ENCODE assay signal across 21 cellular contexts in the genomic region with DNA sequence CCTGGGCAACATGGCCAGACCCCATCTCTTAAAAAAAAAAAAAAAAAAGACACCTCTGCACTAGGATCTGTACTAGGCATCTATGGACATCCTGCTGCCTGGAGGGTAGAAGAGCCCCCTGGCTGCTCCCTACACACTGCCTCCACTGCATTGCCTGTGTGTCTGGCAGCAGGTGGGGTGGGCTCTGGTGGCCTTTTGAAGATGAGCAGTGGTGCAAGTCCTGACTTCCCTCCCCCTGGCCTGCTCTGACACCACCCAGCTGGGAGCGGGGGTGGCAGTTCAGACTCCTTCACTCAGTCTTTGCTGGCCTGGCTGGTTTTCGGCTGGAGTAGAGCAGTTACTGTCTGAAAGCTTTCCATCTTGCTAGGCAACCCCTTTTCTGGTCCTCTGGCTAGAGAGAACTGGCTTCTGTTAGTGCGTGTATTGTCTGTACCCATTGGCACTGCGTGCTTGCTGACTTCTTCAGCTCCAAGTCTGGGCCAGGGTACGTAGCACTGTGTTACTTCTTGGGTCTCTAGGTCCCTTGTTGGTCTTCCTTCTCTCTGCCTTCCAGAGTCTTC. TPM values are rescaled to one million over a fixed set of nuclear protein-coding genes. Genes with fewer than 3 reads are reported as not detected.
A peak's percentile ranks its signal among the peaks of the same experiment; 100 is the strongest.
DNase-seq lines count a peak whose midpoint lies in the region; ATAC-seq, FAIRE-seq and TF ChIP-seq lines count a peak whose summit lies in the region.
"Had no signal": no experiment of that assay in that cellular context is flagged by ENCODE, and none has a peak within 500 bp of the region (broad histone marks: within the 10 kb centered on the region; RNA-seq: fewer than 3 reads in every experiment).

No MANE protein-coding gene starts in this region.

- no peaks in the 10 kb centered on the region for H3K9me3 Mint-ChIP-seq in chondrocyte (ENCODE audit: low read depth)
- no peaks in the 10 kb centered on the region for H3K9me3 Mint-ChIP-seq in nephron progenitor cell
- H3K9me3 Mint-ChIP-seq in natural killer cell, result no peaks in the 10 kb centered on the region

- H3K27me3 Mint-ChIP-seq in chondrocyte (ENCODE audit: low read depth), result no peaks in the 10 kb centered on the region
- H3K27me3 Mint-ChIP-seq in nephron progenitor cell (ENCODE audit: low read depth, poor library complexity), result no peaks in the 10 kb centered on the region
- H3K27me3 Mint-ChIP-seq in natural killer cell (ENCODE audit: low read depth in 2 of 2), result peaks cover 0 to 4% of the 10 kb centered on the region in 2 donors

- H3K27ac Mint-ChIP-seq in chondrocyte (ENCODE audit: unreplicated experiment) (no peak overlapping the region), nephron progenitor cell (peak overlapping the region; percentile 96), natural killer cell (no peak overlapping the region)

- H3K4me1 ChIP-seq in left ventricle myocardium inferior (peaks cover 37% of the 10 kb centered on the region), heart right ventricle (peaks cover 0 to 38% (median 9%) of the 10 kb centered on the region in 9 donors)
- H3K4me1 ChIP-seq: Caco-2 had no signal

- H3K27me3 ChIP-seq in left ventricle myocardium inferior (ENCODE audit: low read depth) (no peaks in the 10 kb centered on the region), heart right ventricle (no peaks in the 10 kb centered on the region)

- H3K36me3 ChIP-seq in left ventricle myocardium inferior, result no peaks in the 10 kb centered on the region
- H3K36me3 ChIP-seq in heart right ventricle, result no peaks in the 10 kb centered on the region

- no peak for FAIRE-seq in D721Med (lab: Jason Lieb, UNC)
- FAIRE-seq: A204.1, K562 had no signal

- DNase-seq in left ventricle myocardium inferior (no peak), heart right ventricle (no peak), chondrocyte (ENCODE audit: low spot score) (peak; percentile 61), nephron progenitor cell (no peak), NCI-H446 treated with DMSO at 0.1 percent for 48 hours (lab: John Stamatoyannopoulos, UW) (no peak), D721Med (ENCODE audit: insufficient read length, low spot score) (no peak), natural killer cell (no peak)
- DNase-seq: Caco-2; DMS53; MV-4-11; NCI-H1417; NCI-H187 treated with DMSO at 0.1 percent for 48 hours; NCI-H69; NK-92 treated with Interleukin-12 subunit alpha and Interleukin-12 subunit beta, amount 100 ng/mL, for 24 hours; OCI-M1; SHP77 treated with DMSO at 0.1 percent for 48 hours had no signal

- H3K9me3 ChIP-seq in left ventricle myocardium inferior (replicated peaks) (no peaks in the 10 kb centered on the region), heart right ventricle (no peaks in the 10 kb centered on the region)
- H3K9me3 ChIP-seq: Caco-2 had no signal

- H3K36me3 Mint-ChIP-seq in chondrocyte (ENCODE audit: low read depth) (no peaks in the 10 kb centered on the region), nephron progenitor cell (ENCODE audit: low read depth) (no peaks in the 10 kb centered on the region), natural killer cell (no peaks in the 10 kb centered on the region)

- H3K4me3 ChIP-seq in left ventricle myocardium inferior (no peak overlapping the region), heart right ventricle (no peak overlapping the region)
- H3K4me3 ChIP-seq: K562 had no signal

- TF ChIP-seq CTCF in left ventricle myocardium inferior (IDR thresholded peaks at IDR 0.05; ENCODE audit: borderline replicate concordance) (no peak), heart right ventricle (IDR thresholded peaks at IDR 0.05) (no peak), chondrocyte (IDR thresholded peaks at IDR 0.05) (no peak), nephron progenitor cell (IDR thresholded peaks at IDR 0.05) (no peak), D721Med (IDR thresholded peaks at IDR 0.05; ENCODE audit: insufficient read depth, missing control alignments) (no peak), natural killer cell (IDR thresholded peaks at IDR 0.05) (no peak)

- intact Hi-C loops in left ventricle myocardium inferior (cut with micrococcal nuclease), result loop anchor here (5.0 kb wide), 1 partner anchor 35 kb away; the partner anchor contains the start of gene ANKRD2
- intact Hi-C loops in heart right ventricle (cut with DNase I), result no loop called here
- intact Hi-C loops in natural killer cell (cut with micrococcal nuclease), result no loop called here

- H3K4me1 Mint-ChIP-seq in chondrocyte (ENCODE audit: low read depth), result peaks cover 22% of the 10 kb centered on the region
- H3K4me1 Mint-ChIP-seq in nephron progenitor cell, result peaks cover 12% of the 10 kb centered on the region
- no peaks in the 10 kb centered on the region for H3K4me1 Mint-ChIP-seq in natural killer cell

- H3K4me3 Mint-ChIP-seq in chondrocyte (ENCODE audit: unreplicated experiment), result no peak overlapping the region
- H3K4me3 Mint-ChIP-seq in nephron progenitor cell, result no peak overlapping the region
- H3K4me3 Mint-ChIP-seq in natural killer cell, result no peak overlapping the region

- ATAC-seq in heart right ventricle (no peak), GM21515 (IDR thresholded peaks at IDR 0.05; ENCODE audit: unreplicated experiment) (no peak), natural killer cell (no peak)
- ATAC-seq: HCT116, K562 had no signal

- H3K27ac ChIP-seq in left ventricle myocardium inferior (replicated peaks), result peak overlapping the region; percentile 84
- H3K27ac ChIP-seq in heart right ventricle, result peak overlapping the region in 3 of 10 donors; percentile 21 to 90 (median 72)

- 90 to 93% methylated on average over 5 of the region's 5 CpGs for WGBS in heart right ventricle, 2 donors

RNA-seq across cellular contexts. Expression of gene C10orf62, which starts 17.6 kb away (rescaled TPM):
- total RNA-seq in left ventricle myocardium inferior (1.5 TPM), heart right ventricle (1 to 10 TPM in 3 of 10 donors, under 1 TPM in 5, not detected in 2; 0.20 to 1.7 (median 0.73) TPM), chondrocyte (not detected in 3 replicates), natural killer cell (under 1 TPM in 1 of 3 donors, not detected in 2; 0.32 TPM)
- polyA plus RNA-seq in heart right ventricle, result 1 to 10 TPM; 1.1 to 2.4 TPM
- total RNA-seq: Caco-2, K562, RPMI7951 had no signal
- polyA plus RNA-seq: K562 had no signal

RNA-seq across cellular contexts. Expression of gene HOGA1, which starts 23.0 kb away (rescaled TPM):
- total RNA-seq in left ventricle myocardium inferior (47.1 TPM), heart right ventricle (10 to 100 TPM in 9 of 10 donors, 1 to 10 TPM in 1; 8.9 to 42.5 (median 17.4) TPM), chondrocyte (0.12 TPM in 1 of 3 replicates, not detected in the others), natural killer cell (not detected)
- polyA plus RNA-seq in heart right ventricle, result 10 to 100 TPM; 30.4 to 58.3 TPM
- total RNA-seq: K562 had no signal
- polyA plus RNA-seq: K562 had no signal

RNA-seq across cellular contexts. Expression of gene MORN4, which starts 26.1 kb away (rescaled TPM):
- total RNA-seq in left ventricle myocardium inferior, result 13.9 TPM
- total RNA-seq in heart right ventricle, result 10 to 100 TPM in 8 of 10 donors, 1 to 10 TPM in 2; 4.4 to 17.1 (median 12.8) TPM
- 10 to 100 TPM; 16.0 to 17.6 TPM for polyA plus RNA-seq in heart right ventricle
- 11.3 to 13.7 TPM (median 11.8 TPM) in 3 replicates for total RNA-seq in chondrocyte
- total RNA-seq in natural killer cell, result 1 to 10 TPM in 2 of 3 donors, under 1 TPM in 1; 0.14 to 2.0 (median 1.6) TPM

RNA-seq across cellular contexts. Expression of gene PI4K2A, which starts 33.3 kb away (rescaled TPM):
- total RNA-seq in left ventricle myocardium inferior, result 12.4 TPM
- total RNA-seq in heart right ventricle, result 10 to 100 TPM in 9 of 10 donors, 1 to 10 TPM in 1; 9.4 to 18.5 (median 14.2) TPM
- 10 to 100 TPM in 1 of 2 donors, 1 to 10 TPM in 1; 5.3 to 20.7 TPM for polyA plus RNA-seq in heart right ventricle
- total RNA-seq in chondrocyte, result 20.1 to 20.9 TPM (median 20.1 TPM) in 3 replicates
- 10 to 100 TPM; 41.3 to 66.1 (median 60.0) TPM for total RNA-seq in natural killer cell

RNA-seq across cellular contexts. Expression of gene ANKRD2, which starts 34.6 kb away (rescaled TPM):
- total RNA-seq in left ventricle myocardium inferior (969 TPM), heart right ventricle (100 to 1,000 TPM in 6 of 10 donors, 10 to 100 TPM in 4; 46.3 to 395 (median 133) TPM), chondrocyte (0.46 to 0.60 TPM (median 0.54 TPM) in 3 replicates), natural killer cell (not detected)
- polyA plus RNA-seq in heart right ventricle, result 100 to 1,000 TPM; 248 to 370 TPM
- total RNA-seq: Caco-2, K562, RPMI7951 had no signal
- polyA plus RNA-seq: K562 had no signal
